In the genomic region with DNA sequence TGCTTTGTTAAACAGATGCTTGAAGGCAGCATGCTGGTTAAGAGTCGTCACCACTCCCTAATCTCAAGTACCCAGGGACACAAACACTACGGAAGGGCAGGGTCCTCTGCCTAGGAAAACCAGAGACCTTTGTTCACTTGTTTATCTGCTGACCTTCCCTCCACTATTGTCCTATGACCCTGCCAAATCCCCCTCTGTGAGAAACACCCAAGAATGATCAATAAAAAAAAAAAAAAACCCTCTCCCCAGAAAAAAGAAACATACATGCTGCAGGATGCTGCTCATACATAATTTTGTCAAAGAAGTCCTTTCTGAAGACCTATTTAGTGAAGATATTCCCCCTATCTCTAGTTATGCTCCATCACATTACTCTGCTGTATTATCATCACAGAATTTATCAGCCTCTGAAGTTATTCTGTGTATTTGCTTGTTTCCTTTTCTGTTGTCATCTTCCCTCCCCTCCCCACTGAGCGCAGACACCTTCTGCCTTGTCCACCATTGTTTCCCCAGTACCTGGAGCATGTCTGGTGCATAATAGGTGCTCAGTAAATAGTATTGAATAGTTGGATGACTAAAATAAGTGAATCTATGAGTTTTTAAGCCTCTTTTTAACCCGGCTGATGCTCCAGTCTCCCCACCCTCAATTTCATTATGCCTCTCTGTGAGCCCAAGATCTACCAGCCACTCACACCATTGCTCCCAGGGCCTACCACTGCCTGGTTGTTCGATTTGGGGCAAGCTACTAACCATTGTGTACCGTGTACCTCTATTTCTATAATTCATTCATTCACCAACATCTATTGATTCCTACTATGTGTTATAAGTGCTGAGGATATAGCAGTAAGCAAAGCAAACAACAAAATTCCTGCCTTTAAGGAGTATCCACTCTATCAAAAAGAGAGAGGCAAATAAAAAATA, we compare ENCODE assay signal across 1 cellular context.
A peak's percentile ranks its signal among the peaks of the same experiment; 100 is the strongest.
TF ChIP-seq lines count a peak whose summit lies in the region.

No MANE protein-coding gene starts in this region.

TF ChIP-seq in HepG2, 621 proteins besides CTCF, POLR2A, EP300 and RAD21 (continues in another document):
- peak; percentile 65 for TF ChIP-seq FOXP1 (IDR thresholded peaks at IDR 0.05)
- peak; percentile 77 for TF ChIP-seq FOXP1 (CRISPR knock-in tag; IDR thresholded peaks at IDR 0.05)
- no peak for TF ChIP-seq ZBED4 (CRISPR knock-in tag; IDR thresholded peaks at IDR 0.05; ENCODE audit: borderline replicate concordance)
- TF ChIP-seq, protein P1, sequence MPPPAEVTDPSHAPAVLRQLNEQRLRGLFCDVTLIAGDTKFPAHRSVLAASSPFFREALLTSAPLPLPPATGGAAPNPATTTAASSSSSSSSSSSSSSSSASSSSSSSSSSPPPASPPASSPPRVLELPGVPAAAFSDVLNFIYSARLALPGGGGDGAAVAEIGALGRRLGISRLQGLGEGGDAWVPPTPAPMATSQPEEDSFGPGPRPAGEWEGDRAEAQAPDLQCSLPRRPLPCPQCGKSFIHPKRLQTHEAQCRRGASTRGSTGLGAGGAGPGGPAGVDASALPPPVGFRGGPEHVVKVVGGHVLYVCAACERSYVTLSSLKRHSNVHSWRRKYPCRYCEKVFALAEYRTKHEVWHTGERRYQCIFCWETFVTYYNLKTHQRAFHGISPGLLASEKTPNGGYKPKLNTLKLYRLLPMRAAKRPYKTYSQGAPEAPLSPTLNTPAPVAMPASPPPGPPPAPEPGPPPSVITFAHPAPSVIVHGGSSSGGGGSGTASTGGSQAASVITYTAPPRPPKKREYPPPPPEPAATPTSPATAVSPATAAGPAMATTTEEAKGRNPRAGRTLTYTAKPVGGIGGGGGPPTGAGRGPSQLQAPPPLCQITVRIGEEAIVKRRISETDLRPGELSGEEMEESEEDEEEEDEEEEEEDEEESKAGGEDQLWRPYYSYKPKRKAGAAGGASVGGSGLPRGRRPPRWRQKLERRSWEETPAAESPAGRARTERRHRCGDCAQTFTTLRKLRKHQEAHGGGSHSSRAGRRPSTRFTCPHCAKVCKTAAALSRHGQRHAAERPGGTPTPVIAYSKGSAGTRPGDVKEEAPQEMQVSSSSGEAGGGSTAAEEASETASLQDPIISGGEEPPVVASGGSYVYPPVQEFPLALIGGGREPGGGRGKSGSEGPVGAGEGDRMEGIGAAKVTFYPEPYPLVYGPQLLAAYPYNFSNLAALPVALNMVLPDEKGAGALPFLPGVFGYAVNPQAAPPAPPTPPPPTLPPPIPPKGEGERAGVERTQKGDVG (CRISPR knock-in tag; IDR thresholded peaks at IDR 0.05; ENCODE audit: borderline replicate concordance): no peak
- TF ChIP-seq SALL1 (CRISPR knock-in tag; IDR thresholded peaks at IDR 0.05): peak; percentile 66; the same call in 1 of the 2 replicates
- 0 out of 2 replicates have a peak, but pooled peaks have one; percentile 32 for TF ChIP-seq KAT7 (CRISPR knock-in tag; IDR thresholded peaks at IDR 0.05; ENCODE audit: borderline replicate concordance)
- TF ChIP-seq CC2D1A (CRISPR knock-in tag; IDR thresholded peaks at IDR 0.05): no peak
- TF ChIP-seq HNF4A (CRISPR knock-in tag; IDR thresholded peaks at IDR 0.05): peak; percentile 72
- TF ChIP-seq ZFP36L2 (CRISPR knock-in tag; IDR thresholded peaks at IDR 0.05): no peak
- TF ChIP-seq, protein P2, sequence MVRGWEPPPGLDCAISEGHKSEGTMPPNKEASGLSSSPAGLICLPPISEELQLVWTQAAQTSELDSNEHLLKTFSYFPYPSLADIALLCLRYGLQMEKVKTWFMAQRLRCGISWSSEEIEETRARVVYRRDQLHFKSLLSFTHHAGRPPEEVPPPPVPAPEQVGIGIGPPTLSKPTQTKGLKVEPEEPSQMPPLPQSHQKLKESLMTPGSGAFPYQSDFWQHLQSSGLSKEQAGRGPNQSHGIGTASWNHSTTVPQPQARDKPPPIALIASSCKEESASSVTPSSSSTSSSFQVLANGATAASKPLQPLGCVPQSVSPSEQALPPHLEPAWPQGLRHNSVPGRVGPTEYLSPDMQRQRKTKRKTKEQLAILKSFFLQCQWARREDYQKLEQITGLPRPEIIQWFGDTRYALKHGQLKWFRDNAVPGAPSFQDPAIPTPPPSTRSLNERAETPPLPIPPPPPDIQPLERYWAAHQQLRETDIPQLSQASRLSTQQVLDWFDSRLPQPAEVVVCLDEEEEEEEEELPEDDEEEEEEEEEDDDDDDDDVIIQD (CRISPR knock-in tag; IDR thresholded peaks at IDR 0.05; ENCODE audit: low read depth): no peak
- no peak for TF ChIP-seq ZNF747 (CRISPR knock-in tag; IDR thresholded peaks at IDR 0.05; ENCODE audit: borderline replicate concordance)
- 0 out of 2 replicates have a peak, but pooled peaks have one; percentile 38 for TF ChIP-seq TARDBP (CRISPR knock-in tag; IDR thresholded peaks at IDR 0.05)
- TF ChIP-seq TCF7 (IDR thresholded peaks at IDR 0.05; ENCODE audit: low read depth): peak; percentile 25; the same call in 1 of the 2 replicates
- TF ChIP-seq SNRNP70 (IDR thresholded peaks at IDR 0.05; ENCODE audit: low read depth, low read length): no peak
- TF ChIP-seq FOXM1 (CRISPR knock-in tag; IDR thresholded peaks at IDR 0.05): no peak
- TF ChIP-seq FOXJ3 (CRISPR knock-in tag; IDR thresholded peaks at IDR 0.05; ENCODE audit: borderline replicate concordance): 0 out of 2 replicates have a peak, but pooled peaks have one; percentile 68
- TF ChIP-seq ONECUT2 (CRISPR knock-in tag; IDR thresholded peaks at IDR 0.05): peak; percentile 65; the same call in 1 of the 2 replicates
- TF ChIP-seq ZNF790 (CRISPR knock-in tag; IDR thresholded peaks at IDR 0.05; ENCODE audit: borderline replicate concordance): no peak
- TF ChIP-seq, protein P3, sequence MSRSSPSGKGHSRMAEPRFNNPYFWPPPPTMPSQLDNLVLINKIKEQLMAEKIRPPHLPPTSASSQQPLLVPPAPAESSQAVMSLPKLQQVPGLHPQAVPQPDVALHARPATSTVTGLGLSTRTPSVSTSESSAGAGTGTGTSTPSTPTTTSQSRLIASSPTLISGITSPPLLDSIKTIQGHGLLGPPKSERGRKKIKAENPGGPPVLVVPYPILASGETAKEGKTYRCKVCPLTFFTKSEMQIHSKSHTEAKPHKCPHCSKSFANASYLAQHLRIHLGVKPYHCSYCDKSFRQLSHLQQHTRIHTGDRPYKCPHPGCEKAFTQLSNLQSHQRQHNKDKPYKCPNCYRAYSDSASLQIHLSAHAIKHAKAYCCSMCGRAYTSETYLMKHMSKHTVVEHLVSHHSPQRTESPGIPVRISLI (CRISPR knock-in tag; IDR thresholded peaks at IDR 0.05; ENCODE audit: borderline replicate concordance): peak; percentile 94
- no peak for TF ChIP-seq ZNF230 (CRISPR knock-in tag; IDR thresholded peaks at IDR 0.05)
- no peak for TF ChIP-seq ELF1 (CRISPR knock-in tag; IDR thresholded peaks at IDR 0.05)
- TF ChIP-seq ZNF33B (CRISPR knock-in tag; IDR thresholded peaks at IDR 0.05): no peak
- TF ChIP-seq ZNF652 (CRISPR knock-in tag; IDR thresholded peaks at IDR 0.05; ENCODE audit: borderline replicate concordance, low read depth): peak; percentile 23; the same call in 1 of the 2 replicates
- peak; percentile 71; the same call in 1 of the 2 replicates for TF ChIP-seq FOXO1 (CRISPR knock-in tag; IDR thresholded peaks at IDR 0.05)
- TF ChIP-seq, protein P4, sequence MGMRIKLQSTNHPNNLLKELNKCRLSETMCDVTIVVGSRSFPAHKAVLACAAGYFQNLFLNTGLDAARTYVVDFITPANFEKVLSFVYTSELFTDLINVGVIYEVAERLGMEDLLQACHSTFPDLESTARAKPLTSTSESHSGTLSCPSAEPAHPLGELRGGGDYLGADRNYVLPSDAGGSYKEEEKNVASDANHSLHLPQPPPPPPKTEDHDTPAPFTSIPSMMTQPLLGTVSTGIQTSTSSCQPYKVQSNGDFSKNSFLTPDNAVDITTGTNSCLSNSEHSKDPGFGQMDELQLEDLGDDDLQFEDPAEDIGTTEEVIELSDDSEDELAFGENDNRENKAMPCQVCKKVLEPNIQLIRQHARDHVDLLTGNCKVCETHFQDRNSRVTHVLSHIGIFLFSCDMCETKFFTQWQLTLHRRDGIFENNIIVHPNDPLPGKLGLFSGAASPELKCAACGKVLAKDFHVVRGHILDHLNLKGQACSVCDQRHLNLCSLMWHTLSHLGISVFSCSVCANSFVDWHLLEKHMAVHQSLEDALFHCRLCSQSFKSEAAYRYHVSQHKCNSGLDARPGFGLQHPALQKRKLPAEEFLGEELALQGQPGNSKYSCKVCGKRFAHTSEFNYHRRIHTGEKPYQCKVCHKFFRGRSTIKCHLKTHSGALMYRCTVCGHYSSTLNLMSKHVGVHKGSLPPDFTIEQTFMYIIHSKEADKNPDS (CRISPR knock-in tag; IDR thresholded peaks at IDR 0.05): 0 out of 2 replicates have a peak, but pooled peaks have one; percentile 59
- peak; percentile 50; the same call in 1 of the 2 replicates for TF ChIP-seq NR2C2 (CRISPR knock-in tag; IDR thresholded peaks at IDR 0.05; ENCODE audit: borderline replicate concordance)
- TF ChIP-seq LCORL (IDR thresholded peaks at IDR 0.05): no peak
- peak; percentile 78 for TF ChIP-seq LCORL (CRISPR knock-in tag; IDR thresholded peaks at IDR 0.05)
- TF ChIP-seq, protein P5, sequence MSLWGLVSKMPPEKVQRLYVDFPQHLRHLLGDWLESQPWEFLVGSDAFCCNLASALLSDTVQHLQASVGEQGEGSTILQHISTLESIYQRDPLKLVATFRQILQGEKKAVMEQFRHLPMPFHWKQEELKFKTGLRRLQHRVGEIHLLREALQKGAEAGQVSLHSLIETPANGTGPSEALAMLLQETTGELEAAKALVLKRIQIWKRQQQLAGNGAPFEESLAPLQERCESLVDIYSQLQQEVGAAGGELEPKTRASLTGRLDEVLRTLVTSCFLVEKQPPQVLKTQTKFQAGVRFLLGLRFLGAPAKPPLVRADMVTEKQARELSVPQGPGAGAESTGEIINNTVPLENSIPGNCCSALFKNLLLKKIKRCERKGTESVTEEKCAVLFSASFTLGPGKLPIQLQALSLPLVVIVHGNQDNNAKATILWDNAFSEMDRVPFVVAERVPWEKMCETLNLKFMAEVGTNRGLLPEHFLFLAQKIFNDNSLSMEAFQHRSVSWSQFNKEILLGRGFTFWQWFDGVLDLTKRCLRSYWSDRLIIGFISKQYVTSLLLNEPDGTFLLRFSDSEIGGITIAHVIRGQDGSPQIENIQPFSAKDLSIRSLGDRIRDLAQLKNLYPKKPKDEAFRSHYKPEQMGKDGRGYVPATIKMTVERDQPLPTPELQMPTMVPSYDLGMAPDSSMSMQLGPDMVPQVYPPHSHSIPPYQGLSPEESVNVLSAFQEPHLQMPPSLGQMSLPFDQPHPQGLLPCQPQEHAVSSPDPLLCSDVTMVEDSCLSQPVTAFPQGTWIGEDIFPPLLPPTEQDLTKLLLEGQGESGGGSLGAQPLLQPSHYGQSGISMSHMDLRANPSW (CRISPR knock-in tag; IDR thresholded peaks at IDR 0.05; ENCODE audit: borderline replicate concordance): no peak
- peak; percentile 93 for TF ChIP-seq BCL6 (CRISPR knock-in tag; IDR thresholded peaks at IDR 0.05)
- TF ChIP-seq ZNF317 (CRISPR knock-in tag; IDR thresholded peaks at IDR 0.05): no peak
- no peak for TF ChIP-seq ZNF138 (CRISPR knock-in tag; IDR thresholded peaks at IDR 0.05; ENCODE audit: low read depth)
- peak; percentile 59; the same call in 1 of the 2 replicates for TF ChIP-seq TBX2 (CRISPR knock-in tag; IDR thresholded peaks at IDR 0.05; ENCODE audit: borderline replicate concordance)
- TF ChIP-seq ZKSCAN1 (IDR thresholded peaks at IDR 0.05; ENCODE audit: low read length): 0 out of 2 replicates have a peak, but pooled peaks have one; percentile 10
- TF ChIP-seq FOSL1 (CRISPR knock-in tag; IDR thresholded peaks at IDR 0.05; ENCODE audit: borderline replicate concordance): no peak
- TF ChIP-seq, protein P6, sequence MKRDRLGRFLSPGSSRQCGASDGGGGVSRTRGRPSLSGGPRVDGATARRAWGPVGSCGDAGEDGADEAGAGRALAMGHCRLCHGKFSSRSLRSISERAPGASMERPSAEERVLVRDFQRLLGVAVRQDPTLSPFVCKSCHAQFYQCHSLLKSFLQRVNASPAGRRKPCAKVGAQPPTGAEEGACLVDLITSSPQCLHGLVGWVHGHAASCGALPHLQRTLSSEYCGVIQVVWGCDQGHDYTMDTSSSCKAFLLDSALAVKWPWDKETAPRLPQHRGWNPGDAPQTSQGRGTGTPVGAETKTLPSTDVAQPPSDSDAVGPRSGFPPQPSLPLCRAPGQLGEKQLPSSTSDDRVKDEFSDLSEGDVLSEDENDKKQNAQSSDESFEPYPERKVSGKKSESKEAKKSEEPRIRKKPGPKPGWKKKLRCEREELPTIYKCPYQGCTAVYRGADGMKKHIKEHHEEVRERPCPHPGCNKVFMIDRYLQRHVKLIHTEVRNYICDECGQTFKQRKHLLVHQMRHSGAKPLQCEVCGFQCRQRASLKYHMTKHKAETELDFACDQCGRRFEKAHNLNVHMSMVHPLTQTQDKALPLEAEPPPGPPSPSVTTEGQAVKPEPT (CRISPR knock-in tag; IDR thresholded peaks at IDR 0.05; ENCODE audit: low read depth): no peak
- no peak for TF ChIP-seq POGZ (CRISPR knock-in tag; IDR thresholded peaks at IDR 0.05)
- no peak for TF ChIP-seq ZNF550 (CRISPR knock-in tag; IDR thresholded peaks at IDR 0.05; ENCODE audit: borderline replicate concordance)
- TF ChIP-seq ZNF414 (CRISPR knock-in tag; IDR thresholded peaks at IDR 0.05): 0 out of 2 replicates have a peak, but pooled peaks have one; percentile 31
- TF ChIP-seq ZNF619 (CRISPR knock-in tag; IDR thresholded peaks at IDR 0.05): no peak
- TF ChIP-seq SP5 (CRISPR knock-in tag; IDR thresholded peaks at IDR 0.05; ENCODE audit: borderline replicate concordance, low read depth): 0 out of 2 replicates have a peak, but pooled peaks have one; percentile 30
- no peak for TF ChIP-seq NCOA5 (CRISPR knock-in tag; IDR thresholded peaks at IDR 0.05)
